ENCODE assay signal across 12 cellular contexts in the genomic region with DNA sequence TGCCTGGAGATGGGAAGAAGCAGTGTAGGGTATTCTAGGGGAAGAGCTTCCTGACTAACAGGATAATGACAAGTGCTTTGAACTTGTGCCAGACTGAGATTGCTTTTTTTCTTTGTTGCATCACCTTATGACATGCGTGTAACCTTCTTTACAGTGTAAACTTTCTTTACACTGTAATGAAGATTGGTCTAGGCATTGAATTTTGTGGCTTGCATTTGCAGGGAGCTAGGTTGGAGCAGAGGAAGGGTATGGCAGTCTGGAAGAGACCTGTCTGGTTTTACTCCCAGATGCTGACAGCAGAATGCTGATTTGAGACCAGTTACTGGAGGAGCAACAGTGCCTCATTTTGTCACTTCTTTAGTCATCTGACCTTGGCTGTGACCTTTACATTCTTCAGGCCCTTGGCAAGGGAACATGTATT. TPM values are rescaled to one million over a fixed set of nuclear protein-coding genes. Genes with fewer than 3 reads are reported as not detected.
DNase-seq lines count a peak whose midpoint lies in the region; ATAC-seq, FAIRE-seq and TF ChIP-seq lines count a peak whose summit lies in the region.
"Had no signal": no experiment of that assay in that cellular context is flagged by ENCODE, and none has a peak within 500 bp of the region (broad histone marks: within the 10 kb centered on the region; RNA-seq: fewer than 3 reads in every experiment).

No MANE protein-coding gene starts in this region.

- intact Hi-C loops in tibial artery (cut with DNase I; ENCODE audit: low total_unique reads), result no loop called here
- intact Hi-C loops in aorta (cut with DNase I), result no loop called here

- no peak overlapping the region for H3K4me3 Mint-ChIP-seq in activated CD4-positive, alpha-beta T cell treated with anti-CD3 and anti-CD28 coated beads, Interleukin-2, amount 10 ng/mL, durations not matched to agents 7 days and 5 days
- H3K4me3 Mint-ChIP-seq: GM23338 had no signal

- H3K4me1 ChIP-seq in tibial artery (peaks cover 0 to 45% (median 29%) of the 10 kb centered on the region in 4 donors), aorta (ENCODE audit: control insufficient read depth in 1 of 2, insufficient read depth in 2 of 2, low read length in 2 of 2) (no peaks in the 10 kb centered on the region)

- no peak for DNase-seq in activated CD4-positive, alpha-beta T cell treated with anti-CD3 and anti-CD28 coated beads, Interleukin-2, amount 10 ng/mL, durations not matched to agents 7 days and 5 days
- no peak for DNase-seq in activated CD4-positive, alpha-beta T cell treated with anti-CD3 and anti-CD28 coated beads for 1 hour
- DNase-seq in RCC 7860 (ENCODE audit: low spot score) (peak; percentile 33), dermis microvascular lymphatic vessel endothelial cell (ENCODE audit: low read depth in 2 of 2) (peak; percentile 66 to 90), pulmonary artery endothelial cell (ENCODE audit: low read depth, low spot score) (peak; percentile 81), tibial artery (no peak), aorta (no peak)
- DNase-seq: NCI-H2171 treated with DMSO at 0.1 percent for 48 hours, T1000 had no signal

- H3K27me3 ChIP-seq in tibial artery, result no peaks in the 10 kb centered on the region
- no peaks in the 10 kb centered on the region for H3K27me3 ChIP-seq in aorta (ENCODE audit: control insufficient read depth in 1 of 2, insufficient read depth in 2 of 2, low read length in 1 of 2)

- POLR2A ChIA-PET in activated CD4-positive, alpha-beta T cell treated with anti-CD3 and anti-CD28 coated beads, Interleukin-2, amount 10 ng/mL, durations not matched to agents 7 days and 5 days (lab: Charles Lee), result no interaction called here

- CTCF ChIA-PET in activated CD4-positive, alpha-beta T cell treated with anti-CD3 and anti-CD28 coated beads, Interleukin-2, amount 10 ng/mL, durations not matched to agents 7 days and 5 days (lab: Charles Lee), result interaction anchor here (0.6 to 1.9 kb wide), 4 partner anchors 9 to 45 kb away, joined by 3 to 7 read pairs (median 4); no protein-coding TSS in a partner anchor

- H3K36me3 Mint-ChIP-seq in activated CD4-positive, alpha-beta T cell treated with anti-CD3 and anti-CD28 coated beads, Interleukin-2, amount 10 ng/mL, durations not matched to agents 7 days and 5 days (ENCODE audit: low read depth), result peaks cover 49% of the 10 kb centered on the region

- ATAC-seq in aorta (ENCODE audit: low FRiP score) (no peak), HG03571 (IDR thresholded peaks at IDR 0.05; ENCODE audit: unreplicated experiment) (no peak)
- ATAC-seq: GM23338 had no signal

- H3K9me3 ChIP-seq in tibial artery, result no peaks in the 10 kb centered on the region
- H3K9me3 ChIP-seq in aorta (ENCODE audit: control insufficient read depth, low read length), result no peaks in the 10 kb centered on the region
- H3K9me3 ChIP-seq: prostate gland had no signal

- H3K27ac ChIP-seq in tibial artery, result no peak overlapping the region
- H3K27ac ChIP-seq in aorta (ENCODE audit: low read depth in 1 of 2, low read length in 2 of 2), result no peak overlapping the region
- H3K27ac ChIP-seq: prostate gland had no signal

- H3K36me3 ChIP-seq in tibial artery (peaks cover 14 to 71% (median 31%) of the 10 kb centered on the region in 3 donors), aorta (ENCODE audit: control insufficient read depth in 1 of 2, insufficient read depth in 2 of 2, low read length in 1 of 2) (no peaks in the 10 kb centered on the region)
- H3K36me3 ChIP-seq: prostate gland had no signal

- H3K27me3 Mint-ChIP-seq in activated CD4-positive, alpha-beta T cell treated with anti-CD3 and anti-CD28 coated beads, Interleukin-2, amount 10 ng/mL, durations not matched to agents 7 days and 5 days, result no peaks in the 10 kb centered on the region

- H3K4me3 ChIP-seq in tibial artery (no peak overlapping the region), aorta (ENCODE audit: low read length in 2 of 2) (no peak overlapping the region)
- H3K4me3 ChIP-seq: GM23338, prostate gland had no signal

- peak overlapping the region; percentile 3 for H3K27ac Mint-ChIP-seq in activated CD4-positive, alpha-beta T cell treated with anti-CD3 and anti-CD28 coated beads, Interleukin-2, amount 10 ng/mL, durations not matched to agents 7 days and 5 days
- H3K27ac Mint-ChIP-seq: GM23338 had no signal

- no peak for TF ChIP-seq CTCF in tibial artery (IDR thresholded peaks at IDR 0.05)

- FAIRE-seq in RCC 7860 (lab: Jason Lieb, UNC), result no peak

- 62 to 77% methylated on average over 1 of the region's 1 CpG for WGBS in aorta, 2 donors

- peaks cover 49% of the 10 kb centered on the region for H3K4me1 Mint-ChIP-seq in activated CD4-positive, alpha-beta T cell treated with anti-CD3 and anti-CD28 coated beads, Interleukin-2, amount 10 ng/mL, durations not matched to agents 7 days and 5 days

- H3K9me3 Mint-ChIP-seq in activated CD4-positive, alpha-beta T cell treated with anti-CD3 and anti-CD28 coated beads, Interleukin-2, amount 10 ng/mL, durations not matched to agents 7 days and 5 days, result no peaks in the 10 kb centered on the region
- H3K9me3 Mint-ChIP-seq: GM23338 had no signal

RNA-seq across cellular contexts. Expression of a gene that starts 5.6 kb away (rescaled TPM):
- 100 to 1,000 TPM; 156 to 166 TPM for total RNA-seq in activated CD4-positive, alpha-beta T cell treated with anti-CD3 and anti-CD28 coated beads, Interleukin-2, amount 10 ng/mL, durations not matched to agents 7 days and 5 days
- total RNA-seq in dermis microvascular lymphatic vessel endothelial cell (39.7 and 61.1 TPM in 2 replicates), pulmonary artery endothelial cell (62.7 and 72.3 TPM in 2 replicates), aorta (10 to 100 TPM; 54.8 to 60.6 TPM)
- polyA plus RNA-seq in aorta, result 100 to 1,000 TPM in 1 of 2 donors, 10 to 100 TPM in 1; 32.9 to 117 TPM

RNA-seq across cellular contexts. Expression of a gene that starts 28.2 kb away (rescaled TPM):
- 10 to 100 TPM; 28.0 to 31.7 TPM for total RNA-seq in activated CD4-positive, alpha-beta T cell treated with anti-CD3 and anti-CD28 coated beads, Interleukin-2, amount 10 ng/mL, durations not matched to agents 7 days and 5 days
- 23.2 and 42.6 TPM in 2 replicates for total RNA-seq in dermis microvascular lymphatic vessel endothelial cell
- 16.9 and 24.3 TPM in 2 replicates for total RNA-seq in pulmonary artery endothelial cell
- 10 to 100 TPM; 20.6 to 27.8 TPM for total RNA-seq in aorta
- 10 to 100 TPM; 18.0 to 19.9 TPM for polyA plus RNA-seq in aorta

RNA-seq across cellular contexts. Expression of a gene that starts 34.2 kb away (rescaled TPM):
- 1 to 10 TPM; 1.8 to 2.2 TPM for total RNA-seq in activated CD4-positive, alpha-beta T cell treated with anti-CD3 and anti-CD28 coated beads, Interleukin-2, amount 10 ng/mL, durations not matched to agents 7 days and 5 days
- total RNA-seq in dermis microvascular lymphatic vessel endothelial cell, result 16.2 and 21.4 TPM in 2 replicates
- 13.3 and 14.3 TPM in 2 replicates for total RNA-seq in pulmonary artery endothelial cell
- total RNA-seq in aorta, result 10 to 100 TPM; 24.6 to 36.2 TPM
- polyA plus RNA-seq in aorta, result 10 to 100 TPM; 22.0 to 37.1 TPM

RNA-seq across cellular contexts. Expression of a gene that starts 37.4 kb away (rescaled TPM):
- total RNA-seq in activated CD4-positive, alpha-beta T cell treated with anti-CD3 and anti-CD28 coated beads, Interleukin-2, amount 10 ng/mL, durations not matched to agents 7 days and 5 days, result 10 to 100 TPM in 1 of 2 experiments, 1 to 10 TPM in 1; 8.4 to 10.0 TPM
- total RNA-seq in dermis microvascular lymphatic vessel endothelial cell, result 30.6 and 33.0 TPM in 2 replicates
- 5.5 and 6.0 TPM in 2 replicates for total RNA-seq in pulmonary artery endothelial cell
- 10 to 100 TPM; 14.9 to 46.2 TPM for total RNA-seq in aorta
- polyA plus RNA-seq in aorta, result 100 to 1,000 TPM in 1 of 2 donors, 10 to 100 TPM in 1; 51.8 to 123 TPM

RNA-seq across cellular contexts. Expression of a gene that starts 43.7 kb away (rescaled TPM):
- 100 to 1,000 TPM in 1 of 2 experiments, 10 to 100 TPM in 1; 88.1 to 103 TPM for total RNA-seq in activated CD4-positive, alpha-beta T cell treated with anti-CD3 and anti-CD28 coated beads, Interleukin-2, amount 10 ng/mL, durations not matched to agents 7 days and 5 days
- total RNA-seq in dermis microvascular lymphatic vessel endothelial cell, result 73.6 and 94.6 TPM in 2 replicates
- 81.7 and 89.5 TPM in 2 replicates for total RNA-seq in pulmonary artery endothelial cell
- 10 to 100 TPM; 65.8 to 68.2 TPM for total RNA-seq in aorta
- polyA plus RNA-seq in aorta, result 10 to 100 TPM; 38.4 to 94.1 TPM

Comparison
In these comparisons a context has a peak if more than half of its experiments do, and no peak if none do; other contexts are left out.
1. DNase-seq: peak in RCC 7860 (single experiment), dermis microvascular lymphatic vessel endothelial cell (2 of 2) and pulmonary artery endothelial cell (single experiment); none in activated CD4-positive, alpha-beta T cell treated with anti-CD3 and anti-CD28 coated beads, Interleukin-2, amount 10 ng/mL, durations not matched to agents 7 days and 5 days (single experiment), activated CD4-positive, alpha-beta T cell treated with anti-CD3 and anti-CD28 coated beads for 1 hour (single experiment), tibial artery (0 of 2) and aorta (0 of 2).